13 cellular contexts compared by ENCODE assay signal in the genomic region with DNA sequence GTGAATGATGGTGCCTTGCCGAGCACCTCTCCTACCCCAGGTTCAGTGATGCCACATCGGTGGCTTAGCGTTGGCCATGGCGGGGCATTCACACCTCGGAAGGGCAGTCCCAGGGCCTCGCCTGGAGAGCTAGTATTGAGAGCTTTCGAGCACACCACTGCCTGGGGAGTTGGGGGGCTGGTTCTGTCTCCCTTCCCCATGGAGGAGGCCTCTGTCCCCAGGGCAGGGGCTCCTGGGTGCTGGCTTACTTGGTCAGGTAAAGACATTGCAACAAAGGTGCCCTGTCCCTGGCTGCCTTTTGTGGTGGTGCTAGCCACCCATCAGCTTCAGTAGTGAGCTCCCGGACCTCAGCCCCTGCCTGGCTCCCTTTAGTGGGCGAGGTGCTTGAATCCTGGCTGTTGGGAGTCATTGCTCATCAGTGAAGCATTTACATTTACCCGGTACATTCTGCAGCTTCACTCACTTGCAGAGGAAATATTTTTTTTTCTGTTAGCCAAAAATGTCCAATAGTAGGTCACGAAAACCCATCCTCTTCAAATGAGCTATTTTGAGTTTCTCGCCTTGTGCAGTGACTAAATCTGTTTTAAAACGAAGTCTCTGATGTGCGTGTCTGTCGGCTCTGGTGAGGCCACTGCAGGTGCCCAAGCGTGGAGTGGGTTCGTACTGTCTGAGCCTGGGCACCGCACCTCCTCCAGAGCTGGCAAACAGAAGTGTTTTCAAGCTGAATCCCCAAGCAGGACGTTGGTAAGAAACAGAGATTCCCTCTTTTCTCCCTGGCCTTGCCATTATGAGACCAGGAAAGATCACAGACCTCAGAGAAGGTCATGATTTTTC.
DNase-seq lines count a peak whose midpoint lies in the region; ATAC-seq, FAIRE-seq and TF ChIP-seq lines count a peak whose summit lies in the region.
"Had no signal": no experiment of that assay in that cellular context is flagged by ENCODE, and none has a peak within 500 bp of the region (broad histone marks: within the 10 kb centered on the region; RNA-seq: fewer than 3 reads in every experiment).

No MANE protein-coding gene starts in this region.

- peaks cover 41% of the 10 kb centered on the region for H3K4me1 Mint-ChIP-seq in osteocyte (ENCODE audit: unreplicated experiment)

- in situ Hi-C loops in HepG2 (cut with HindIII; ENCODE audit: extremely low pct_ligation_motif_present, low pct_unique_long_range_greater_than_20kb), result loop anchor here (5.0 to 10.0 kb wide), 2 partner anchors 171 to 248 kb away; no protein-coding TSS in a partner anchor

- H3K36me3 ChIP-seq in right lobe of liver (no peaks in the 10 kb centered on the region), HepG2 (replicated peaks in 1 of 2; ENCODE audit: control insufficient read depth in 1 of 2, insufficient read depth in 2 of 2, low read length in 2 of 2) (no peaks in the 10 kb centered on the region), gastroesophageal sphincter (no peaks in the 10 kb centered on the region)

- peaks cover 0 to 3% (median 0%) of the 10 kb centered on the region in 4 donors for H3K4me1 ChIP-seq in right lobe of liver
- H3K4me1 ChIP-seq in HepG2 (ENCODE audit: insufficient read depth, low read length), result no peaks in the 10 kb centered on the region
- H3K4me1 ChIP-seq in gastroesophageal sphincter, result peaks cover 17 to 100% (median 59%) of the 10 kb centered on the region in 3 donors

- H3K27ac ChIP-seq in right lobe of liver (peak overlapping the region in 1 of 3 donors; percentile 4), HepG2 (ENCODE audit: extremely low read length, insufficient read depth, low read length) (no peak overlapping the region), gastroesophageal sphincter (peak overlapping the region; percentile 96 to 98 (median 96))

- peak overlapping the region; percentile 71 for H3K27ac Mint-ChIP-seq in osteocyte (ENCODE audit: unreplicated experiment)
- H3K27ac Mint-ChIP-seq: stimulated activated naive CD8-positive, alpha-beta T cell treated with anti-CD3 and anti-CD28 coated beads, Interleukin-15, Interleukin-2, amounts not matched to agents 100 ng/mL and 50 ng/mL, for 24 hours had no signal

- no peak for TF ChIP-seq EP300 in HepG2 (IDR thresholded peaks at IDR 0.05; ENCODE audit: low read depth in 2 of 2, low read length in 2 of 2)
- TF ChIP-seq EP300 in HepG2 (CRISPR knock-in tag; IDR thresholded peaks at IDR 0.05; ENCODE audit: borderline replicate concordance), result no peak
- no peak for TF ChIP-seq EP300 in gastroesophageal sphincter (IDR thresholded peaks at IDR 0.05)

- H4K20me1 ChIP-seq in HepG2 (ENCODE audit: insufficient read depth, low read length), result no peaks in the 10 kb centered on the region; the same call in 1 of the 2 replicates

- TF ChIP-seq POLR2A in right lobe of liver (IDR thresholded peaks at IDR 0.05) (no peak), HepG2 (IDR thresholded peaks at IDR 0.05; ENCODE audit: insufficient read depth in 1 of 2, low read depth in 2 of 2, low read length in 2 of 2) (no peak), gastroesophageal sphincter (IDR thresholded peaks at IDR 0.05) (no peak)

- no peak overlapping the region for H3K9ac ChIP-seq in HepG2 (ENCODE audit: insufficient read depth, low read depth, low read length)

- H3K9me3 ChIP-seq in right lobe of liver, result no peaks in the 10 kb centered on the region
- H3K9me3 ChIP-seq in HepG2 (ENCODE audit: low read length), result no peaks in the 10 kb centered on the region
- H3K9me3 ChIP-seq in gastroesophageal sphincter, result no peaks in the 10 kb centered on the region

- H3K79me2 ChIP-seq in HepG2 (ENCODE audit: insufficient read depth, low read length), result peaks cover 3% of the 10 kb centered on the region

- H3K4me2 ChIP-seq in HepG2 (ENCODE audit: low read depth, low read length), result no peak overlapping the region

- TF ChIP-seq CTCF in right lobe of liver (IDR thresholded peaks at IDR 0.05) (no peak), HepG2 (CRISPR knock-in tag; IDR thresholded peaks at IDR 0.05) (no peak), gastroesophageal sphincter (IDR thresholded peaks at IDR 0.05) (no peak), osteocyte (IDR thresholded peaks at IDR 0.05) (no peak)

- 70% methylated on average over 11 of the region's 19 CpGs for WGBS in right lobe of liver (ENCODE audit: insufficient coverage, low coverage, low lambda C conversion rate, missing lambda C conversion rate)
- 93% methylated on average over 18 of the region's 19 CpGs for WGBS in HepG2 (ENCODE audit: low lambda C conversion rate)
- WGBS in gastroesophageal sphincter (ENCODE audit: low coverage in 1 of 2), 2 donors, result 26 to 33% methylated on average over 7 to 13 of the region's 19 CpGs

- POLR2A ChIA-PET in HepG2 (lab: Yijun Ruan, JAX), result no interaction called here

- no peak overlapping the region for H2AFZ ChIP-seq in HepG2 (ENCODE audit: low read length)

- CTCF ChIA-PET in HepG2 (lab: Yijun Ruan, JAX; ENCODE audit: low intra/inter-chr PET ratio, low total read pairs), result no interaction called here

- no peak for TF ChIP-seq RAD21 in HepG2 (CRISPR knock-in tag; IDR thresholded peaks at IDR 0.05)

- BruUV-seq in HepG2 (replicated peaks; lab: Mats Ljungman, UMichigan), result no TSS peak

- H3K27me3 ChIP-seq in right lobe of liver (no peaks in the 10 kb centered on the region), HepG2 (ENCODE audit: control insufficient read depth in 1 of 2, insufficient read depth in 2 of 2, low read length in 2 of 2) (no peaks in the 10 kb centered on the region), gastroesophageal sphincter (no peaks in the 10 kb centered on the region)

- peak in 2 of 3 donors; percentile 31 to 46 for DNase-seq in right lobe of liver
- DNase-seq in HepG2 (ENCODE audit: low spot score), result no peak
- no peak for DNase-seq in osteocyte (ENCODE audit: extremely low spot score, unreplicated experiment)
- no peak for DNase-seq in NCI-H187 treated with DMSO at 0.1 percent for 48 hours (lab: John Stamatoyannopoulos, UW)
- DNase-seq in OCI-M2 (lab: John Stamatoyannopoulos, UW; ENCODE audit: unreplicated experiment), result no peak
- no peak for DNase-seq in activated effector memory CD4-positive, alpha-beta T cell treated with Interleukin-2 at 50 U/mL for 16 hours
- DNase-seq in NCI-H69 (lab: John Stamatoyannopoulos, UW), result no peak
- DNase-seq: activated CD4-positive, CD25-positive, alpha-beta regulatory T cell; activated naive CD4-positive, alpha-beta T cell treated with anti-CD3 and anti-CD28 coated beads, Interleukin-2, amount 50 U/mL, for 16 hours; erythroblast; NCI-H2081 had no signal

- ATAC-seq in right lobe of liver (no peak), HepG2 (no peak), gastroesophageal sphincter (peak; percentile 19)

- no peak overlapping the region for H3K4me3 Mint-ChIP-seq in osteocyte (ENCODE audit: unreplicated experiment)
- H3K4me3 Mint-ChIP-seq: stimulated activated naive CD8-positive, alpha-beta T cell treated with anti-CD3 and anti-CD28 coated beads, Interleukin-15, Interleukin-2, amounts not matched to agents 100 ng/mL and 50 ng/mL, for 24 hours had no signal

- FAIRE-seq in HepG2 (lab: Jason Lieb, UNC), result no peak

- intact Hi-C loops in right lobe of liver (cut with DNase I), result loop anchor here (5.0 to 10.0 kb wide), 2 partner anchors 171 to 248 kb away; no protein-coding TSS in a partner anchor
- intact Hi-C loops in HepG2 (cut with micrococcal nuclease; ENCODE audit: unreplicated experiment), result no loop called here

- H3K36me3 Mint-ChIP-seq in osteocyte (ENCODE audit: unreplicated experiment), result no peaks in the 10 kb centered on the region

- H3K9me3 Mint-ChIP-seq in osteocyte (ENCODE audit: unreplicated experiment), result no peaks in the 10 kb centered on the region
- H3K9me3 Mint-ChIP-seq: stimulated activated naive CD8-positive, alpha-beta T cell treated with anti-CD3 and anti-CD28 coated beads, Interleukin-15, Interleukin-2, amounts not matched to agents 100 ng/mL and 50 ng/mL, for 24 hours had no signal

- no peak overlapping the region for H3K4me3 ChIP-seq in right lobe of liver
- H3K4me3 ChIP-seq in HepG2 (replicated peaks in 1 of 3; ENCODE audit: insufficient read depth in 1 of 3, low read depth in 2 of 3, low read length in 3 of 3), result no peak overlapping the region
- no peak overlapping the region for H3K4me3 ChIP-seq in gastroesophageal sphincter

- H3K27me3 Mint-ChIP-seq in osteocyte (ENCODE audit: unreplicated experiment), result no peaks in the 10 kb centered on the region
- H3K27me3 Mint-ChIP-seq: stimulated activated naive CD8-positive, alpha-beta T cell treated with anti-CD3 and anti-CD28 coated beads, Interleukin-15, Interleukin-2, amounts not matched to agents 100 ng/mL and 50 ng/mL, for 24 hours had no signal

TF ChIP-seq in HepG2, 621 proteins besides CTCF, POLR2A, EP300 and RAD21:
- TF ChIP-seq PRDM4 (CRISPR knock-in tag; IDR thresholded peaks at IDR 0.05; ENCODE audit: borderline replicate concordance) (no peak), KLF11 (CRISPR knock-in tag; IDR thresholded peaks at IDR 0.05) (no peak), TBP (CRISPR knock-in tag; IDR thresholded peaks at IDR 0.05) (no peak), XBP1 (CRISPR knock-in tag; IDR thresholded peaks at IDR 0.05) (no peak)

Comparison
In these comparisons a context has a peak if more than half of its experiments do, and no peak if none do; other contexts are left out.
1. DNase-seq: peak in right lobe of liver (2 of 3); none in HepG2 (single experiment), osteocyte (single experiment), NCI-H187 treated with DMSO at 0.1 percent for 48 hours (single experiment), OCI-M2 (single experiment), activated effector memory CD4-positive, alpha-beta T cell treated with Interleukin-2 at 50 U/mL for 16 hours (single experiment) and NCI-H69 (single experiment).